Comparison of ENCODE assay signal across 8 cellular contexts in genomic region chr7:129825005-129825553, GRCh38.
A peak's percentile ranks its signal among the peaks of the same experiment; 100 is the strongest.
DNase-seq lines count a peak whose midpoint lies in the region; ATAC-seq and TF ChIP-seq lines count a peak whose summit lies in the region.

No MANE protein-coding gene starts in this region.

- in situ Hi-C loops in Caki2 (cut with HindIII; ENCODE audit: low pct_unique_long_range_greater_than_20kb, low sequenced_read_pairs): no loop called here

- H3K4me3 Mint-ChIP-seq in glutamatergic neuron (ENCODE audit: unreplicated experiment): peak overlapping the region; percentile 80

- peak overlapping the region; percentile 81 for H3K27ac Mint-ChIP-seq in glutamatergic neuron (ENCODE audit: unreplicated experiment)

- peak; percentile 37 for ATAC-seq in GM19397 (IDR thresholded peaks at IDR 0.05; ENCODE audit: unreplicated experiment)
- ATAC-seq in HG03457 (IDR thresholded peaks at IDR 0.05; ENCODE audit: unreplicated experiment): peak; percentile 23

- DNase-seq in Caki2 (ENCODE audit: low read depth) (peak; percentile 91), NCI-H524 treated with DMSO at 0.1 percent for 48 hours (lab: John Stamatoyannopoulos, UW) (peak; percentile 92), glutamatergic neuron (peak; percentile 81), nucleus accumbens (lab: John Stamatoyannopoulos, UW) (peak in 44 of 56 donors; percentile 6 to 81 (median 58)), superior temporal gyrus (ENCODE audit: extremely low spot score) (no peak)
- DNase-seq in activated T-helper 9 cell treated with anti-CD3 and anti-CD28 coated beads, Interleukin-2, amount 50 U/mL, for 16 hours (ENCODE audit: low read depth): peak; percentile 17

- H3K36me3 Mint-ChIP-seq in glutamatergic neuron (ENCODE audit: unreplicated experiment): no peaks in the 10 kb centered on the region

- no peak for TF ChIP-seq CTCF in glutamatergic neuron (IDR thresholded peaks at IDR 0.05; ENCODE audit: partially characterized antibody, unreplicated experiment)

- peaks cover 9% of the 10 kb centered on the region for H3K9me3 Mint-ChIP-seq in glutamatergic neuron (ENCODE audit: unreplicated experiment)

- peaks cover 17% of the 10 kb centered on the region for H3K4me1 Mint-ChIP-seq in glutamatergic neuron (ENCODE audit: low read depth, unreplicated experiment)

- peaks cover 11% of the 10 kb centered on the region for H3K27me3 Mint-ChIP-seq in glutamatergic neuron (ENCODE audit: unreplicated experiment)
